ENCODE assay signal across 7 cellular contexts in the genomic region with DNA sequence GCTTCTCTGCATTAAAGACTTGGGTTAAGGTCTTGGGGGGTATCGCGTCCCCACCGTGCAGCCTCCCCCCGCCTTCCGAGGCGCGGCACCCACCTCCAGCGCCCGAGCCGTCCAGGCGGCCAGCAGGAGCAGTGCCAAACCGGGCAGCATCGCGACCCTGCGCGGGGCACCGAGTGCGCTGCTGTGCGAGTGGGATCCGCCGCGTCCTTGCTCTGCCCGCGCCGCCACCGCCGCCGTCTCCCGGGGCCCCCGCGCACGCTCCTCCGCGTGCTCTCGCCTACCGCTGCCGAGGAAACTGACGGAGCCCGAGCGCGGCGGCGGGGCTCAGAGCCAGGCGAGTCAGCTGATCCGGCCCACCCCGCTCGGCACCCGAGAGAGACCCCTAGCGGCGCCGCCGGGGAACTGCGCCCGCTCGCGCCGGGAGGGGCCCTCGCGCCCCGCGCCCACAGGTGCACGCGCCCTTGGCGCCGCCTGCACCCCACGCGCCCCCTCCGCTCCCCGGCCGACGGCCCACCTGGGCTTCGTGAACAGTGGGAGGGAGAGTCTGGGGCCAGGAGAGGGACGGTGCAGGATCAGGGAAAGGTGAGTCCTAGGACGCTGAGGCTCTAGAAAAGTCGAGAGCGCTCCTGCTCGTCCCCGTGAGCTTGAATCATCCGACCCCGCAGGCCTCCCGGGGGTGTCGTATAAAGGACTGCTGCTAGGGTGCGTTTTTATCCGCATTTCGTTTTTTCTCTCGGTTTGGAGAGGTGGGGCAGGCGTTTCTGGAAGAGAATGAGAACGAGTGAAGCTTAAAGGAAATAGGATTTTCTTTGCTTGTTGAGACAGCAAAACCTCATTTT. TPM values are rescaled to one million over a fixed set of nuclear protein-coding genes. Genes with fewer than 3 reads are reported as not detected.
DNase-seq lines count a peak whose midpoint lies in the region; ATAC-seq and TF ChIP-seq lines count a peak whose summit lies in the region.

A gene (minus strand): TSS at position 300 of the 839 bp plus-strand sequence. CDS start 150 bp downstream, at position 150.

- peaks cover 0 to 22% (median 0%) of the 10 kb centered on the region in 7 donors for H3K27me3 ChIP-seq in spleen (replicated peaks in 1 of 7)

- H3K9me3 Mint-ChIP-seq in activated B cell treated with CpG ODN at 0.5 μM for 24 hours = no peaks in the 10 kb centered on the region

- ATAC-seq in GM18505 (IDR thresholded peaks at IDR 0.05; ENCODE audit: unreplicated experiment) (peak; percentile 81), HG02884 (IDR thresholded peaks at IDR 0.05; ENCODE audit: unreplicated experiment) (peak; percentile 63), activated B cell treated with CpG ODN at 0.5 μM for 24 hours (ENCODE audit: low read depth) (peak; percentile 90)

- H3K9me3 ChIP-seq in spleen = no peaks in the 10 kb centered on the region

- H3K27ac Mint-ChIP-seq in activated B cell treated with CpG ODN at 0.5 μM for 24 hours = no peak within 1 kb of the TSS

- H3K4me3 ChIP-seq in cardiac fibroblast (replicated peaks in 1 of 2; ENCODE audit: low read depth in 2 of 2, low read length in 2 of 2) = peak within 1 kb of the TSS; percentile 89 to 93
- peak within 1 kb of the TSS; percentile 67 to 98 (median 94) for H3K4me3 ChIP-seq in spleen

- intact Hi-C loops in activated B cell treated with CpG ODN at 0.5 μM for 24 hours (cut with micrococcal nuclease) (loop anchor here (1.0 kb wide), 4 partner anchors 207 to 562 kb away; no protein-coding TSS in a partner anchor), spleen (cut with DNase I; ENCODE audit: low total_unique reads) (loop anchor here (5.0 kb wide), 1 partner anchor 288 kb away; no protein-coding TSS in a partner anchor)

- peaks cover 0 to 52% (median 37%) of the 10 kb centered on the region in 6 donors for H3K4me1 ChIP-seq in spleen

- TF ChIP-seq CTCF in activated B cell treated with CpG ODN at 0.5 μM for 24 hours (IDR thresholded peaks at IDR 0.05) = peak; percentile 48
- peak; percentile 47 for TF ChIP-seq CTCF in cardiac fibroblast (IDR thresholded peaks at IDR 0.05; ENCODE audit: low read depth, low read length)
- peak; percentile 52 to 100 (median 97) for TF ChIP-seq CTCF in spleen (IDR thresholded peaks at IDR 0.05 in 8 of 11, conservative IDR thresholded peaks at IDR 0.05 in 3 of 11)

- 1 to 2% (median 1%) methylated on average over 35 to 88 of the region's 88 CpGs for WGBS in spleen, 5 donors

- H3K36me3 ChIP-seq in spleen = no peaks in the 10 kb centered on the region

- POLR2A ChIA-PET in activated B cell treated with CpG ODN at 0.5 μM for 24 hours (lab: Charles Lee) = interaction anchor here (1.0 to 2.5 kb wide), 2 partner anchors 203 to 274 kb away, joined by 5 to 9 read pairs; no protein-coding TSS in a partner anchor

- CTCF ChIA-PET in activated B cell treated with CpG ODN at 0.5 μM for 24 hours (lab: Charles Lee) = interaction anchor here (0.6 to 2.7 kb wide), 13 partner anchors 12 to 436 kb away, joined by 3 to 21 read pairs (median 4); a partner anchor contains a TSS

- H3K4me1 Mint-ChIP-seq in activated B cell treated with CpG ODN at 0.5 μM for 24 hours = peaks cover 18% of the 10 kb centered on the region

- H3K4me3 Mint-ChIP-seq in activated B cell treated with CpG ODN at 0.5 μM for 24 hours = peak within 1 kb of the TSS; percentile 91

- peaks cover 6% of the 10 kb centered on the region for H3K36me3 Mint-ChIP-seq in activated B cell treated with CpG ODN at 0.5 μM for 24 hours (ENCODE audit: low read depth)

- TF ChIP-seq POLR2A in GM18505 (IDR thresholded peaks at IDR 0.05; ENCODE audit: borderline replicate concordance, extremely low read depth, insufficient read depth, insufficient read length) (peak; percentile 12), spleen (IDR thresholded peaks at IDR 0.05) (peak in 2 of 3 donors; percentile 15 to 47)

- DNase-seq in NCI-H187 treated with DMSO at 0.1 percent for 48 hours (lab: John Stamatoyannopoulos, UW) (peak; percentile 5), activated B cell treated with CpG ODN at 0.5 μM for 24 hours (peak; percentile 96), cardiac fibroblast (ENCODE audit: low read depth in 2 of 2) (peak; percentile 72 to 81), inferior parietal cortex (ENCODE audit: extremely low spot score) (peak; percentile 81), spleen (peak; percentile 98)

- peaks cover 8% of the 10 kb centered on the region for H3K27me3 Mint-ChIP-seq in activated B cell treated with CpG ODN at 0.5 μM for 24 hours

- peak within 1 kb of the TSS; percentile 76 to 89 (median 85) for H3K27ac ChIP-seq in spleen

RNA-seq across cellular contexts. Expression of the gene that starts here (rescaled TPM):
- total RNA-seq in activated B cell treated with CpG ODN at 0.5 μM for 24 hours (28.2 and 32.1 TPM in 2 replicates), spleen (100 to 1,000 TPM; 202 to 398 (median 328) TPM)
- polyA plus RNA-seq in spleen = 10 to 100 TPM; 25.3 to 46.5 (median 43.1) TPM

Comparison
In these comparisons a context has a peak if more than half of its experiments do, and no peak if none do; other contexts are left out.
1. Peak in every context shown above with its lines: DNase-seq, ATAC-seq, H3K4me3 ChIP-seq and H3K27ac ChIP-seq.
2. DNase-seq: peak in every context shown above with its lines; median percentile 98 in spleen; 96 in activated B cell treated with CpG ODN at 0.5 μM for 24 hours; 81 in inferior parietal cortex; 76 in cardiac fibroblast; 5 in NCI-H187 treated with DMSO at 0.1 percent for 48 hours.
3. CTCF ChIP-seq: peak in every context shown above with its lines; median percentile 97 in spleen; 48 in activated B cell treated with CpG ODN at 0.5 μM for 24 hours; 47 in cardiac fibroblast.